ENCODE assay signal across 28 cellular contexts in genomic region chr1:218073062-218073461, GRCh38.
"Had no signal": no experiment of that assay in that cellular context is flagged by ENCODE, and none has a peak within 500 bp of the region (broad histone marks: within the 10 kb centered on the region; RNA-seq: fewer than 3 reads in every experiment).

No MANE protein-coding gene starts in this region.

- H2AFZ ChIP-seq: neural progenitor cell, parathyroid adenoma had no signal

- H3K4me1 ChIP-seq: neural progenitor cell, parathyroid adenoma, psoas muscle, spleen, suprapubic skin, testis, tibial artery, transverse colon, upper lobe of right lung, uterus had no signal

- H3K9ac ChIP-seq: neural progenitor cell, parathyroid adenoma had no signal

- H3K9me3 ChIP-seq: ovary, psoas muscle, spleen, suprapubic skin, testis, tibial artery, transverse colon, upper lobe of right lung, uterus had no signal

- H3K27ac ChIP-seq: neural progenitor cell, ovary, parathyroid adenoma, psoas muscle, skin epidermis, spleen, suprapubic skin, testis, tibial artery, transverse colon, upper lobe of right lung, uterus had no signal

- DNase-seq: natural killer cell; occipital lobe; ovary; posterior cingulate gyrus; psoas muscle; right cardiac atrium; spleen; stimulated activated CD4-positive, alpha-beta T cell treated with anti-CD3 and anti-CD28 coated beads, Interleukin-12 subunit alpha, Interleukin-12 subunit beta, amount 100 ng/mL, for 4 hours; stimulated activated CD4-positive, alpha-beta T cell treated with anti-CD3 and anti-CD28 coated beads, Interleukin-1b, Interleukin-23, amount 100 ng/mL, for 48 hours; stimulated activated CD4-positive, alpha-beta T cell treated with anti-CD3 and anti-CD28 coated beads, Interleukin-4, amount 100 ng/mL, for 1 hour; stimulated activated CD4-positive, alpha-beta T cell treated with anti-CD3 and anti-CD28 coated beads, Interleukin-4, amount 100 ng/mL, for 4 hours; stimulated activated CD8-positive, alpha-beta memory T cell treated with anti-CD3 and anti-CD28 coated beads, Interleukin-4, amount 100 ng/mL, for 48 hours; stimulated activated naive CD4-positive, alpha-beta T cell; stimulated activated naive CD8-positive, alpha-beta T cell treated with anti-CD3 and anti-CD28 coated beads, Interleukin-15, amount 100 ng/mL, for 72 hours; stimulated activated naive CD8-positive, alpha-beta T cell treated with anti-CD3 and anti-CD28 coated beads, Interleukin-15, Interleukin-2, amounts not matched to agents 100 U/mL and 50 U/mL, for 24 hours; substantia nigra; testis; tibial artery; transverse colon; upper lobe of right lung; uterus had no signal

- H3K4me3 ChIP-seq: neural progenitor cell, ovary, psoas muscle, skin epidermis, smooth muscle cell, spleen, suprapubic skin, testis, tibial artery, transverse colon, upper lobe of right lung, uterus had no signal

- H3K36me3 ChIP-seq: neural progenitor cell, ovary, spleen, suprapubic skin, tibial artery, transverse colon, upper lobe of right lung, uterus had no signal

- H3K79me2 ChIP-seq: parathyroid adenoma had no signal

- ATAC-seq: natural killer cell; psoas muscle; right cardiac atrium; sciatic nerve; stimulated activated memory B cell treated with anti-CD40 and anti-IgM and Interleukin-4, amounts not matched to agents 10 μg/mL and 1 μg/mL and 100 μg/mL, for 72 hours; stimulated activated naive CD8-positive, alpha-beta T cell treated with anti-CD3 and anti-CD28 coated beads, Interleukin-15, amount 100 ng/mL, for 72 hours; stimulated activated naive CD8-positive, alpha-beta T cell treated with anti-CD3 and anti-CD28 coated beads, Interleukin-15, Interleukin-2, amounts not matched to agents 100 U/mL and 50 U/mL, for 24 hours; upper lobe of right lung had no signal

- H3K4me2 ChIP-seq: neural progenitor cell, smooth muscle cell had no signal

- H3K27me3 ChIP-seq: neural progenitor cell, ovary, spleen, suprapubic skin, testis, tibial artery, transverse colon, upper lobe of right lung, uterus had no signal
